ENCODE assay signal across 10 cellular contexts in genomic region chr9:113818391-113818790, GRCh38.
"Had no signal": no experiment of that assay in that cellular context is flagged by ENCODE, and none has a peak within 500 bp of the region (broad histone marks: within the 10 kb centered on the region; RNA-seq: fewer than 3 reads in every experiment).

No MANE protein-coding gene starts in this region.

- H3K4me1 Mint-ChIP-seq: IgD-negative memory B cell had no signal

- H3K36me3 ChIP-seq: HAP-1 had no signal

- H3K27ac ChIP-seq: GM23248, HL-60 had no signal

- H3K9me3 ChIP-seq: HAP-1 had no signal

- DNase-seq: GM23248, GOT3, H7, HFFc6, KG1 had no signal

- H3K9ac ChIP-seq: GM23248 had no signal

- ATAC-seq: HCT116, HepG2 had no signal

- H3K4me1 ChIP-seq: HAP-1 had no signal

- H3K4me3 ChIP-seq: GM23248, HAP-1 had no signal

- H3K36me3 Mint-ChIP-seq: IgD-negative memory B cell had no signal

- H2AFZ ChIP-seq: GM23248 had no signal

- H3K27ac Mint-ChIP-seq: HFFc6, IgD-negative memory B cell had no signal

- FAIRE-seq: HepG2 had no signal

- H3K4me3 Mint-ChIP-seq: HFFc6, IgD-negative memory B cell had no signal
